In the genomic region with DNA sequence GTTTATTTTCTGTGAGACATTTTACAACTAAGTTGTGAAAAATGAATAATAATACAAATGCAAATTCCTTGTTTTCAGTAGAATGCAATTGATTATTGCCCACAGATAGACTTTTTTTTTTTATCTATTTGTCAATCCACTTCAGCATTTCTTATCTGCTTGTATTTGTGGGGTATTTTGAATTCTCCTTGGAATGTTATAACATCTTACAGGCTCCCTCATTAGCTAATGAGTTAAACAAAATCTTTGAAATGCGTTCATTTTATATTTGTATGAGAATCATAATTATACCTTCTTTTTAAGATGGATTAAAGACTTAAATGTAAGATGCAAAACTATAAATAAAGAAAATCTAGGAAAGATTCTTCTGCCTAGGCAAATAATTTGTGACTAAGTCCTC, we compare ENCODE assay signal across 8 cellular contexts.
"Had no signal": no experiment of that assay in that cellular context is flagged by ENCODE, and none has a peak within 500 bp of the region (broad histone marks: within the 10 kb centered on the region; RNA-seq: fewer than 3 reads in every experiment).

No MANE protein-coding gene starts in this region.

- H3K36me3 ChIP-seq: HAP-1 had no signal

- H3K4me1 Mint-ChIP-seq: H9 had no signal

- H3K27ac Mint-ChIP-seq: H9, HFFc6 had no signal

- H3K27ac ChIP-seq: GM23248 had no signal

- H3K9me3 Mint-ChIP-seq: HFFc6 had no signal

- H3K9me3 ChIP-seq: HAP-1 had no signal

- H2AFZ ChIP-seq: GM23248 had no signal

- DNase-seq: GM23248, GOT3, H7, H9, HCEC 1CT, HFFc6 had no signal

- H3K4me3 ChIP-seq: GM23248, HAP-1 had no signal

- ATAC-seq: HCT116 had no signal

- H3K4me1 ChIP-seq: HAP-1 had no signal

- H3K4me3 Mint-ChIP-seq: H9, HFFc6 had no signal
